ENCODE assay signal across 1 cellular context in genomic region chr12:6915789-6916285, GRCh38.
TF ChIP-seq lines count a peak whose summit lies in the region.

No MANE protein-coding gene starts in this region.

TF ChIP-seq in H1, 55 proteins besides CTCF, POLR2A, EP300 and RAD21:
- TF ChIP-seq TAF7 (optimal IDR thresholded peaks at IDR 0.05; ENCODE audit: borderline replicate concordance, low read depth, low read length) (no peak), SRF (IDR thresholded peaks at IDR 0.05; ENCODE audit: low read depth, low read length) (no peak), ZNF274 (IDR thresholded peaks at IDR 0.05; ENCODE audit: borderline replicate concordance, extremely low read depth, low read length) (no peak), GTF2F1 (IDR thresholded peaks at IDR 0.05; ENCODE audit: borderline replicate concordance, low read depth, low read length) (no peak), EGR1 (IDR thresholded peaks at IDR 0.05; ENCODE audit: borderline replicate concordance, low read depth, low read length) (no peak), E2F6 (IDR thresholded peaks at IDR 0.05) (no peak), TBP (IDR thresholded peaks at IDR 0.05; ENCODE audit: low read depth, low read length) (no peak), MAFK (IDR thresholded peaks at IDR 0.05; ENCODE audit: low read depth, low read length) (no peak), POLR2AphosphoS5 (IDR thresholded peaks at IDR 0.05; ENCODE audit: low read depth, low read length) (no peak), CBX8 (IDR thresholded peaks at IDR 0.05; ENCODE audit: borderline replicate concordance, low read depth, low read length) (no peak), BCL11A (IDR thresholded peaks at IDR 0.05; ENCODE audit: low read depth in 2 of 2, low read length in 2 of 2) (no peak), SP2 (IDR thresholded peaks at IDR 0.05; ENCODE audit: low read length) (no peak), BACH1 (IDR thresholded peaks at IDR 0.05; ENCODE audit: low read length) (no peak)
